In genomic region chr2:223386984-223387383, GRCh38 we compare ENCODE assay signal across 35 cellular contexts.
DNase-seq lines count a peak whose midpoint lies in the region; ATAC-seq, FAIRE-seq and TF ChIP-seq lines count a peak whose summit lies in the region.
"Had no signal": no experiment of that assay in that cellular context is flagged by ENCODE, and none has a peak within 500 bp of the region (broad histone marks: within the 10 kb centered on the region; RNA-seq: fewer than 3 reads in every experiment).

No MANE protein-coding gene starts in this region.

- H4K20me1 ChIP-seq in SK-N-SH (ENCODE audit: insufficient read depth) (no peaks in the 10 kb centered on the region), HepG2 (ENCODE audit: insufficient read depth, low read length) (no peaks in the 10 kb centered on the region), K562 (replicated peaks; ENCODE audit: control insufficient read depth, insufficient read depth, low read length) (no peaks in the 10 kb centered on the region)
- H4K20me1 ChIP-seq: BLaER1; BLaER1 treated with 17β-estradiol and CSF1 and Interleukin-3, amounts not matched to agents 10 nM and 100 nM had no signal

- H3K79me2 ChIP-seq in SK-N-SH (ENCODE audit: insufficient read depth) = no peaks in the 10 kb centered on the region
- H3K79me2 ChIP-seq in HepG2 (ENCODE audit: insufficient read depth, low read length) = no peaks in the 10 kb centered on the region
- H3K79me2 ChIP-seq in K562 (ENCODE audit: control insufficient read depth, insufficient read depth, low read length) = no peaks in the 10 kb centered on the region

- POLR2A ChIA-PET in SK-N-SH (lab: Yijun Ruan, JAX) = no interaction called here
- POLR2A ChIA-PET in HepG2 (lab: Yijun Ruan, JAX) = no interaction called here
- POLR2A ChIA-PET in K562 (lab: Yijun Ruan, JAX) = no interaction called here

- TF ChIP-seq CTCF in SK-N-SH (IDR thresholded peaks at IDR 0.05) = no peak
- TF ChIP-seq CTCF in HepG2 (CRISPR knock-in tag; IDR thresholded peaks at IDR 0.05) = no peak
- TF ChIP-seq CTCF in right lobe of liver (IDR thresholded peaks at IDR 0.05) = no peak
- no peak for TF ChIP-seq CTCF in K562 (IDR thresholded peaks at IDR 0.05 in 2 of 3, conservative IDR thresholded peaks at IDR 0.05 in 1 of 3; ENCODE audit: insufficient read depth in 2 of 3, low read depth in 1 of 3, low read length in 3 of 3)

- WGBS in SK-N-SH (ENCODE audit: low lambda C conversion rate) = 94% methylated on average over 4 of the region's 4 CpGs
- WGBS in HepG2 (ENCODE audit: low lambda C conversion rate) = 40% methylated on average over 4 of the region's 4 CpGs
- 67% methylated on average over 4 of the region's 4 CpGs for WGBS in right lobe of liver (ENCODE audit: insufficient coverage, low coverage, low lambda C conversion rate, missing lambda C conversion rate)
- WGBS in K562 (ENCODE audit: insufficient coverage, low coverage, missing lambda C conversion rate) = 2% methylated on average over 4 of the region's 4 CpGs

- FAIRE-seq in HepG2 (lab: Jason Lieb, UNC) = no peak
- no peak for FAIRE-seq in K562 (lab: Jason Lieb, UNC)
- FAIRE-seq: A204.1, A549, D721Med had no signal

- no peaks in the 10 kb centered on the region for H3K9me2 ChIP-seq in SK-N-SH

- in situ Hi-C loops in HepG2 (cut with HindIII; ENCODE audit: extremely low pct_ligation_motif_present, low pct_unique_long_range_greater_than_20kb) = no loop called here
- in situ Hi-C loops in K562 (cut with MboI) = no loop called here

- H3K4me1 ChIP-seq in SK-N-SH (ENCODE audit: control insufficient read depth in 1 of 2, insufficient read depth in 2 of 2, low read depth in 1 of 2, low read length in 1 of 2) (peaks cover 0 to 7% of the 10 kb centered on the region in 2 experiments; a peak in 2 of 4 replicates), HepG2 (ENCODE audit: insufficient read depth, low read length) (no peaks in the 10 kb centered on the region), right lobe of liver (no peaks in the 10 kb centered on the region), K562 (replicated peaks in 1 of 2; ENCODE audit: control insufficient read depth in 2 of 2, insufficient read depth in 2 of 2, low read length in 2 of 2) (no peaks in the 10 kb centered on the region)
- H3K4me1 ChIP-seq: A549; BE2C; BLaER1; BLaER1 treated with 17β-estradiol and CSF1 and Interleukin-3, amounts not matched to agents 10 nM and 100 nM; Caco-2 had no signal

- no peaks in the 10 kb centered on the region for H3K9me1 ChIP-seq in K562 (ENCODE audit: control insufficient read depth, insufficient read depth, low read length)

- H3K9me3 ChIP-seq in SK-N-SH (no peaks in the 10 kb centered on the region), HepG2 (ENCODE audit: low read length) (no peaks in the 10 kb centered on the region), right lobe of liver (no peaks in the 10 kb centered on the region), SK-N-MC (ENCODE audit: low read depth, low read length) (no peaks in the 10 kb centered on the region), K562 (replicated peaks; ENCODE audit: control insufficient read depth, insufficient read depth, low read depth, low read length) (no peaks in the 10 kb centered on the region)
- H3K9me3 ChIP-seq: A549; BE2C; BLaER1; BLaER1 treated with 17β-estradiol and CSF1 and Interleukin-3, amounts not matched to agents 10 nM and 100 nM; Caco-2 had no signal

- H3K9ac ChIP-seq in SK-N-SH = no peak overlapping the region
- H3K9ac ChIP-seq in HepG2 (ENCODE audit: insufficient read depth, low read depth, low read length) = no peak overlapping the region
- H3K9ac ChIP-seq in SK-N-MC (ENCODE audit: insufficient read length) = no peak overlapping the region
- no peak overlapping the region for H3K9ac ChIP-seq in K562 (ENCODE audit: insufficient read depth in 1 of 2, low read depth in 2 of 2, low read length in 2 of 2)
- H3K9ac ChIP-seq: BLaER1; BLaER1 treated with 17β-estradiol and CSF1 and Interleukin-3, amounts not matched to agents 10 nM and 100 nM had no signal

- no peak for TF ChIP-seq RAD21 in SK-N-SH (IDR thresholded peaks at IDR 0.05; ENCODE audit: low read length)
- no peak for TF ChIP-seq RAD21 in HepG2 (CRISPR knock-in tag; IDR thresholded peaks at IDR 0.05)
- TF ChIP-seq RAD21 in K562 (CRISPR knock-in tag; conservative IDR thresholded peaks at IDR 0.05 in 1 of 2, IDR thresholded peaks at IDR 0.05 in 1 of 2) = no peak

- H3K27me3 ChIP-seq in SK-N-SH (ENCODE audit: insufficient read depth) = no peaks in the 10 kb centered on the region
- no peaks in the 10 kb centered on the region for H3K27me3 ChIP-seq in HepG2 (ENCODE audit: control insufficient read depth in 1 of 2, insufficient read depth in 2 of 2, low read length in 2 of 2)
- H3K27me3 ChIP-seq in right lobe of liver = no peaks in the 10 kb centered on the region
- H3K27me3 ChIP-seq in K562 (ENCODE audit: control insufficient read depth in 2 of 2, insufficient read depth in 2 of 2, low read length in 2 of 2) = no peaks in the 10 kb centered on the region
- H3K27me3 ChIP-seq: BE2C; BLaER1; BLaER1 treated with 17β-estradiol and CSF1 and Interleukin-3, amounts not matched to agents 10 nM and 100 nM had no signal

- H3K27ac ChIP-seq in SK-N-SH (ENCODE audit: low read depth in 2 of 2, low read length in 1 of 2) = no peak overlapping the region
- no peak overlapping the region for H3K27ac ChIP-seq in HepG2 (ENCODE audit: extremely low read length, insufficient read depth, low read length)
- H3K27ac ChIP-seq in right lobe of liver = no peak overlapping the region
- H3K27ac ChIP-seq in SK-N-MC = peak overlapping the region; percentile 2; the same call in 1 of the 2 replicates
- H3K27ac ChIP-seq in K562 (ENCODE audit: extremely low read depth, low read depth, low read length) = no peak overlapping the region
- H3K27ac ChIP-seq: 22Rv1; A549; BLaER1; BLaER1 treated with 17β-estradiol and CSF1 and Interleukin-3, amounts not matched to agents 10 nM and 100 nM; C4-2B had no signal

- ATAC-seq in SK-N-SH treated with all-trans-retinoic acid at 6 μM for 48 hours (no peak), HepG2 (no peak), right lobe of liver (no peak), K562 (no peak), HG03108 (IDR thresholded peaks at IDR 0.05; ENCODE audit: unreplicated experiment) (no peak)
- ATAC-seq: A549; CD8-positive, alpha-beta T cell had no signal

- intact Hi-C loops in HepG2 (cut with micrococcal nuclease; ENCODE audit: unreplicated experiment) (loop anchor here (5.0 kb wide), 1 partner anchor 415 kb away; no protein-coding TSS in a partner anchor), right lobe of liver (cut with DNase I) (no loop called here), K562 (cut with micrococcal nuclease) (no loop called here)

- H3K4me3 ChIP-seq in SK-N-SH (ENCODE audit: low read depth in 2 of 2, low read length in 1 of 2) (no peak overlapping the region), HepG2 (replicated peaks in 1 of 3; ENCODE audit: insufficient read depth in 1 of 3, low read depth in 2 of 3, low read length in 3 of 3) (no peak overlapping the region), right lobe of liver (no peak overlapping the region), SK-N-MC (no peak overlapping the region), K562 (no peak overlapping the region)
- H3K4me3 ChIP-seq: A549; BLaER1; BLaER1 treated with 17β-estradiol and CSF1 and Interleukin-3, amounts not matched to agents 10 nM and 100 nM had no signal

- BruUV-seq in HepG2 (replicated peaks; lab: Mats Ljungman, UMichigan) (no TSS peak), K562 (replicated peaks; lab: Mats Ljungman, UMichigan) (no TSS peak)

- 0 out of 2 replicates have a peak overlapping the region, but pooled peaks have one; percentile 33 for H2AFZ ChIP-seq in SK-N-SH (ENCODE audit: low read depth)
- no peak overlapping the region for H2AFZ ChIP-seq in HepG2 (ENCODE audit: low read length)
- no peak overlapping the region for H2AFZ ChIP-seq in K562 (ENCODE audit: low read depth, low read length)

- no peaks in the 10 kb centered on the region for H3K36me3 ChIP-seq in SK-N-SH (replicated peaks in 1 of 2; ENCODE audit: control insufficient read depth in 1 of 2, insufficient read depth in 2 of 2, low read length in 1 of 2)
- H3K36me3 ChIP-seq in HepG2 (replicated peaks in 1 of 2; ENCODE audit: control insufficient read depth in 1 of 2, insufficient read depth in 2 of 2, low read length in 2 of 2) = no peaks in the 10 kb centered on the region
- no peaks in the 10 kb centered on the region for H3K36me3 ChIP-seq in right lobe of liver
- H3K36me3 ChIP-seq in SK-N-MC (ENCODE audit: insufficient read depth, low read length) = no peaks in the 10 kb centered on the region
- no peaks in the 10 kb centered on the region for H3K36me3 ChIP-seq in K562 (ENCODE audit: control insufficient read depth, insufficient read depth, low read length)
- H3K36me3 ChIP-seq: BE2C; BLaER1; BLaER1 treated with 17β-estradiol and CSF1 and Interleukin-3, amounts not matched to agents 10 nM and 100 nM had no signal

- no peak overlapping the region for H3K4me2 ChIP-seq in SK-N-SH
- no peak overlapping the region for H3K4me2 ChIP-seq in HepG2 (ENCODE audit: low read depth, low read length)
- no peak overlapping the region for H3K4me2 ChIP-seq in K562 (ENCODE audit: insufficient read depth, low read length)
- H3K4me2 ChIP-seq: A549; BLaER1; BLaER1 treated with 17β-estradiol and CSF1 and Interleukin-3, amounts not matched to agents 10 nM and 100 nM had no signal

- TF ChIP-seq EP300 in SK-N-SH (IDR thresholded peaks at IDR 0.05; ENCODE audit: borderline replicate concordance in 1 of 2, low read depth in 1 of 2, low read length in 1 of 2) = no peak
- TF ChIP-seq EP300 in HepG2 (IDR thresholded peaks at IDR 0.05; ENCODE audit: low read depth in 2 of 2, low read length in 2 of 2) = no peak
- no peak for TF ChIP-seq EP300 in HepG2 (CRISPR knock-in tag; IDR thresholded peaks at IDR 0.05; ENCODE audit: borderline replicate concordance)
- no peak for TF ChIP-seq EP300 in K562 (IDR thresholded peaks at IDR 0.05; ENCODE audit: low read length)

- peaks cover 19% of the 10 kb centered on the region for H3F3A ChIP-seq in SK-N-SH (replicated peaks; ENCODE audit: insufficient read depth)

- DNase-seq in SK-N-SH (no peak), HepG2 (ENCODE audit: low spot score) (no peak), right lobe of liver (no peak), SK-N-MC (ENCODE audit: low read depth, low spot score) (no peak), K562 (ENCODE audit: extremely low read depth in 1 of 4, low spot score in 3 of 4) (no peak), kidney tubule cell (ENCODE audit: low spot score) (no peak)
- DNase-seq: 8988T; ACHN; AML-193; BE2C; C1 segment of cervical spinal cord; Caco-2; Calu3; CD4-positive, alpha-beta memory T cell; CD4-positive, alpha-beta T cell; CD4-positive, CD25-positive, alpha-beta regulatory T cell; CD8-positive, alpha-beta memory T cell; CD8-positive, alpha-beta T cell; COR-L47; DMS 273 treated with DMSO at 0.1 percent for 48 hours; DMS153; DMS53; DMS79; DMS79 treated with DMSO at 0.1 percent for 48 hours; DND-41; EL had no signal

- no peak for TF ChIP-seq POLR2A in HepG2 (IDR thresholded peaks at IDR 0.05; ENCODE audit: insufficient read depth in 1 of 2, low read depth in 2 of 2, low read length in 2 of 2)
- no peak for TF ChIP-seq POLR2A in right lobe of liver (IDR thresholded peaks at IDR 0.05)
- no peak for TF ChIP-seq POLR2A in K562 (conservative IDR thresholded peaks at IDR 0.05)

- CTCF ChIA-PET in SK-N-SH (lab: Yijun Ruan, JAX) (no interaction called here), HepG2 (lab: Yijun Ruan, JAX; ENCODE audit: low intra/inter-chr PET ratio, low total read pairs) (no interaction called here), K562 (lab: Yijun Ruan, JAX; ENCODE audit: low intra/inter-chr PET ratio) (no interaction called here)
